Comparison of ENCODE assay signal across 1 cellular context in genomic region chr1:31122779-31123178, GRCh38.
TF ChIP-seq lines count a peak whose summit lies in the region.

No MANE protein-coding gene starts in this region.

TF ChIP-seq in H1, 55 proteins besides CTCF, POLR2A, EP300 and RAD21:
- no peak for TF ChIP-seq CHD2 (IDR thresholded peaks at IDR 0.05; ENCODE audit: low read length)
- TF ChIP-seq TBP (IDR thresholded peaks at IDR 0.05; ENCODE audit: low read depth, low read length): no peak
- no peak for TF ChIP-seq SIX5 (IDR thresholded peaks at IDR 0.05; ENCODE audit: low read depth, low read length)
- no peak for TF ChIP-seq POLR2AphosphoS5 (IDR thresholded peaks at IDR 0.05; ENCODE audit: low read depth, low read length)
- no peak for TF ChIP-seq TCF12 (IDR thresholded peaks at IDR 0.05; ENCODE audit: low read depth, low read length)
TF ChIP-seq in H1: peak in this region for 0.
